In genomic region chr3:34107669-34108068, GRCh38 we compare ENCODE assay signal across 13 cellular contexts.
DNase-seq lines count a peak whose midpoint lies in the region; ATAC-seq, FAIRE-seq and TF ChIP-seq lines count a peak whose summit lies in the region.
"Had no signal": no experiment of that assay in that cellular context is flagged by ENCODE, and none has a peak within 500 bp of the region (broad histone marks: within the 10 kb centered on the region; RNA-seq: fewer than 3 reads in every experiment).

No MANE protein-coding gene starts in this region.

- no peak for TF ChIP-seq POLR2A in heart left ventricle (IDR thresholded peaks at IDR 0.05)

- no peaks in the 10 kb centered on the region for H3K9me3 ChIP-seq in heart left ventricle
- no peaks in the 10 kb centered on the region for H3K9me3 ChIP-seq in right cardiac atrium (ENCODE audit: control insufficient read depth, low read length)

- WGBS in heart left ventricle, 4 donors: 54 to 68% (median 56%) methylated on average over 4 of the region's 4 CpGs
- 60% methylated on average over 4 of the region's 4 CpGs for WGBS in right cardiac atrium

- H3K36me3 ChIP-seq in heart left ventricle: no peaks in the 10 kb centered on the region

- intact Hi-C loops in heart left ventricle (cut with DNase I): no loop called here
- intact Hi-C loops in right cardiac atrium (cut with DNase I): no loop called here

- H3K27ac ChIP-seq in heart left ventricle (no peak overlapping the region), right cardiac atrium (ENCODE audit: low read length) (no peak overlapping the region)

- FAIRE-seq in GM18507 (lab: Jason Lieb, UNC): peak; percentile 80

- no peak overlapping the region for H3K4me3 ChIP-seq in heart left ventricle
- H3K4me3 ChIP-seq in right cardiac atrium (ENCODE audit: low read length): no peak overlapping the region

- DNase-seq in GM18507 (ENCODE audit: extremely low spot score, insufficient read length, low read depth) (no peak), MV-4-11 (lab: John Stamatoyannopoulos, UW) (peak; percentile 60), NCI-H526 treated with DMSO at 0.1 percent for 48 hours (lab: John Stamatoyannopoulos, UW) (no peak), heart left ventricle (no peak), right cardiac atrium (no peak)
- DNase-seq: activated CD8-positive, alpha-beta memory T cell treated with anti-CD3 and anti-CD28 coated beads, Interleukin-2, amount 10 ng/mL, durations not matched to agents 7 days and 5 days; CD4-positive, CD25-positive, alpha-beta regulatory T cell; effector CD8-positive, alpha-beta T cell; left ventricle myocardium superior had no signal

- no peaks in the 10 kb centered on the region for H3K4me1 ChIP-seq in heart left ventricle
- no peaks in the 10 kb centered on the region for H3K4me1 ChIP-seq in right cardiac atrium (ENCODE audit: control insufficient read depth, insufficient read depth, low read length)

- no peak for TF ChIP-seq CTCF in heart left ventricle (IDR thresholded peaks at IDR 0.05)

- H3K27me3 ChIP-seq in heart left ventricle (no peaks in the 10 kb centered on the region), right cardiac atrium (ENCODE audit: control insufficient read depth, insufficient read depth) (no peaks in the 10 kb centered on the region)

- ATAC-seq in GM21360 (IDR thresholded peaks at IDR 0.05; ENCODE audit: unreplicated experiment): peak; percentile 54
- ATAC-seq in HG02973 (IDR thresholded peaks at IDR 0.05; ENCODE audit: unreplicated experiment): peak; percentile 43
- ATAC-seq in HG03280 (IDR thresholded peaks at IDR 0.05; ENCODE audit: unreplicated experiment): no peak
- ATAC-seq in heart left ventricle: no peak
- no peak for ATAC-seq in right cardiac atrium
- ATAC-seq: activated CD8-positive, alpha-beta memory T cell treated with anti-CD3 and anti-CD28 coated beads, Interleukin-2, amount 10 ng/mL, durations not matched to agents 7 days and 5 days; left ventricle myocardium superior; stimulated activated memory B cell treated with anti-CD40 and anti-IgM and Interleukin-4, amounts not matched to agents 10 μg/mL and 1 μg/mL and 100 μg/mL, for 72 hours had no signal

Comparison
In these comparisons a context has a peak if more than half of its experiments do, and no peak if none do; other contexts are left out.
1. ATAC-seq: peak in GM21360 (single experiment) and HG02973 (single experiment); none in HG03280 (single experiment), heart left ventricle (0 of 4) and right cardiac atrium (0 of 2).